In the genomic region with DNA sequence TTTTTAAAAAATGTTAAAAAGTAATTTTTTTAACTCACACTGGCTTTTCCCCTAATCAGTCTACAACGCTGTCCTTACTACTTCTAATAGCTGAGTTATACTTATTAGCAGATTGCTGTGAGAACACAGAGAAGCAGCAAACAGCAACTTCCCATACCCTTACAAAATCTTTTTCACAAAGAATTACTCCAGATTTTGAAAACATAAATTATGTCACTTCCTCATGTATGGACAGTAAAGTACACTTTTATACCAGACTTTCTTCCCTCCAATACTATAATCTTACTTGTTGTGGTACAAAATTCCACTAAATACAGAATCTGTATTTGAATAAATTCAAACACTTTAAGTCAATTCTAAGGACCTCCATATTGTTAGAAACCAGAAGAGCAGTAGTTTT, we compare ENCODE assay signal across 7 cellular contexts. TPM values are rescaled to one million over a fixed set of nuclear protein-coding genes. Genes with fewer than 3 reads are reported as not detected.
DNase-seq lines count a peak whose midpoint lies in the region; ATAC-seq and TF ChIP-seq lines count a peak whose summit lies in the region.

No MANE protein-coding gene starts in this region.

- DNase-seq in GM12865 (ENCODE audit: low read depth) = no peak
- no peak for DNase-seq in OCI-LY7 (ENCODE audit: low spot score)
- no peak for DNase-seq in epithelial cell of esophagus (ENCODE audit: low read depth)
- no peak for DNase-seq in sigmoid colon
- no peak for DNase-seq in activated CD8-positive, alpha-beta memory T cell treated with anti-CD3 and anti-CD28 coated beads for 24 hours
- no peak for DNase-seq in Ammon's horn (ENCODE audit: low spot score)

- intact Hi-C loops in OCI-LY7 (cut with micrococcal nuclease; ENCODE audit: unreplicated experiment) (no loop called here), sigmoid colon (cut with DNase I) (no loop called here)

- WGBS in sigmoid colon, 2 donors = 30 to 47% methylated on average over 1 of the region's 1 CpG

- H3K4me1 ChIP-seq in OCI-LY7 (ENCODE audit: insufficient read depth, low read length, poor library complexity, severe bottlenecking) = peaks cover 30% of the 10 kb centered on the region
- H3K4me1 ChIP-seq in sigmoid colon = peaks cover 0 to 36% (median 21%) of the 10 kb centered on the region in 4 donors

- peak overlapping the region; percentile 65 for H3K27ac ChIP-seq in OCI-LY7 (ENCODE audit: low read depth, low read length, poor library complexity, severe bottlenecking)
- peak overlapping the region in 2 of 4 donors; percentile 95 to 100 for H3K27ac ChIP-seq in sigmoid colon

- POLR2A ChIA-PET in OCI-LY7 (lab: Charles Lee) = interaction anchor here (0.6 to 4.7 kb wide), 17 partner anchors 8 to 181 kb away, joined by 3 to 52 read pairs (median 4); no protein-coding TSS in a partner anchor

- CTCF ChIA-PET in OCI-LY7 (lab: Charles Lee; ENCODE audit: unreplicated experiment) = no interaction called here

- H3K79me2 ChIP-seq in OCI-LY7 (ENCODE audit: insufficient read depth, low read depth, low read length) = peaks cover 61% of the 10 kb centered on the region

- TF ChIP-seq CTCF in GM12865 (IDR thresholded peaks at IDR 0.05; ENCODE audit: insufficient read depth, low read depth, low read length, missing control alignments) (no peak), OCI-LY7 (conservative IDR thresholded peaks at IDR 0.05; ENCODE audit: low read length) (no peak), epithelial cell of esophagus (IDR thresholded peaks at IDR 0.05; ENCODE audit: insufficient read depth, low read depth, low read length, missing control alignments) (no peak), sigmoid colon (IDR thresholded peaks at IDR 0.05) (no peak)

- peak overlapping the region; percentile 96 for H3K4me2 ChIP-seq in OCI-LY7 (ENCODE audit: low read length)

- no peak for TF ChIP-seq EP300 in sigmoid colon (IDR thresholded peaks at IDR 0.05)

- 0 out of 2 replicates have a peak, but pooled peaks cover 6% of the 10 kb centered on the region for H4K20me1 ChIP-seq in OCI-LY7 (ENCODE audit: insufficient read depth, low read length)

- H3K36me3 ChIP-seq in OCI-LY7 (ENCODE audit: insufficient read depth, low read length) = peaks cover 48% of the 10 kb centered on the region
- peaks cover 0 to 43% (median 19%) of the 10 kb centered on the region in 4 donors for H3K36me3 ChIP-seq in sigmoid colon

- no peaks in the 10 kb centered on the region for H3K9me2 ChIP-seq in OCI-LY7 (ENCODE audit: insufficient read depth, low read length)

- no peak for ATAC-seq in GM19455 (IDR thresholded peaks at IDR 0.05; ENCODE audit: unreplicated experiment)

- no peak for TF ChIP-seq POLR2A in sigmoid colon (IDR thresholded peaks at IDR 0.05)

- peak overlapping the region; percentile 90 for H3K4me3 ChIP-seq in GM12865 (ENCODE audit: low read depth, low read length)
- peak overlapping the region; percentile 79 for H3K4me3 ChIP-seq in OCI-LY7 (ENCODE audit: low read depth, low read length, poor library complexity, severe bottlenecking)
- H3K4me3 ChIP-seq in epithelial cell of esophagus (ENCODE audit: low read length) = peak overlapping the region; percentile 82
- peak overlapping the region in 3 of 4 donors; percentile 67 to 99 (median 79) for H3K4me3 ChIP-seq in sigmoid colon

- no peaks in the 10 kb centered on the region for H3K27me3 ChIP-seq in sigmoid colon

- H2AFZ ChIP-seq in OCI-LY7 (ENCODE audit: low read length) = no peak overlapping the region

- H3K9me3 ChIP-seq in OCI-LY7 (ENCODE audit: low read length) (no peaks in the 10 kb centered on the region), sigmoid colon (no peaks in the 10 kb centered on the region)

- BruUV-seq in OCI-LY7 (replicated peaks; lab: Mats Ljungman, UMichigan) = no TSS peak

RNA-seq across cellular contexts. Expression of a gene that starts 2.1 kb away (rescaled TPM):
- total RNA-seq in OCI-LY7 (2014; rRNA removed; shearing (Covaris generic)) = 36.1 and 40.6 TPM in 2 replicates
- total RNA-seq in OCI-LY7 (2022) (89.7 and 104 TPM in 2 replicates), sigmoid colon (10 to 100 TPM; 56.4 to 85.9 (median 70.3) TPM)
- 10 to 100 TPM in 1 of 3 donors, 1 to 10 TPM in 2; 3.0 to 12.6 (median 4.6) TPM for polyA plus RNA-seq in sigmoid colon

RNA-seq across cellular contexts. Expression of a gene that starts 42.8 kb away (rescaled TPM):
- total RNA-seq in OCI-LY7 (2014; rRNA removed; shearing (Covaris generic)) = 27.6 and 28.9 TPM in 2 replicates
- total RNA-seq in OCI-LY7 (2022) = 36.2 and 38.3 TPM in 2 replicates
- total RNA-seq in sigmoid colon = 10 to 100 TPM; 23.9 to 33.2 (median 28.1) TPM
- 10 to 100 TPM; 11.8 to 23.4 (median 22.2) TPM for polyA plus RNA-seq in sigmoid colon
